Comparison of ENCODE assay signal across 8 cellular contexts in genomic region chr7:25093268-25093802, GRCh38. TPM values are rescaled to one million over a fixed set of nuclear protein-coding genes. Genes with fewer than 3 reads are reported as not detected.
A peak's percentile ranks its signal among the peaks of the same experiment; 100 is the strongest.
DNase-seq lines count a peak whose midpoint lies in the region; ATAC-seq and TF ChIP-seq lines count a peak whose summit lies in the region.

No MANE protein-coding gene starts in this region.

- no peaks in the 10 kb centered on the region for H3K36me3 ChIP-seq in CD4-positive, alpha-beta memory T cell (ENCODE audit: insufficient read depth, low read length)
- H3K36me3 ChIP-seq in PC-3 (ENCODE audit: low read depth, low read length), result no peaks in the 10 kb centered on the region

- peaks cover 0 to 3% of the 10 kb centered on the region in 2 donors for H3K27me3 Mint-ChIP-seq in CD4-positive, alpha-beta memory T cell

- peak; percentile 63 to 71 (median 68) for DNase-seq in CD4-positive, alpha-beta memory T cell
- peak; percentile 74 for DNase-seq in HT1080 (ENCODE audit: low read depth)
- DNase-seq in PC-3, result peak; percentile 90
- peak; percentile 79 for DNase-seq in activated T-cell treated with anti-CD3 and anti-CD28 coated beads, Interleukin-2, amount 50 U/mL, for 1 hour
- DNase-seq in fibroblast of peridontal ligament (ENCODE audit: extremely low read depth), result peak; percentile 81
- DNase-seq in non-pigmented ciliary epithelial cell (ENCODE audit: low read depth), result peak; percentile 28
- peak; percentile 64 for DNase-seq in superior temporal gyrus (ENCODE audit: extremely low spot score)

- no peaks in the 10 kb centered on the region for H3K36me3 Mint-ChIP-seq in CD4-positive, alpha-beta memory T cell

- CTCF ChIA-PET in CD4-positive, alpha-beta memory T cell (lab: Charles Lee; ENCODE audit: partially characterized antibody), result interaction anchor here (0.6 to 16.3 kb wide), 56 partner anchors 9 to 1524 kb away, joined by 3 to 414 read pairs (median 4); partner anchors contain the start of gene CYCS
- CTCF ChIA-PET in PC-3 (lab: Charles Lee), result interaction anchor here (0.6 to 2.0 kb wide), 7 partner anchors 23 to 281 kb away, joined by 3 to 38 read pairs (median 5); no protein-coding TSS in a partner anchor

- ATAC-seq in GM19438 (IDR thresholded peaks at IDR 0.05; ENCODE audit: low read depth, unreplicated experiment) (peak; percentile 84), PC-3 (peak; percentile 89)

- no peaks in the 10 kb centered on the region for H4K20me1 ChIP-seq in PC-3 (ENCODE audit: low read length)

- H3K9ac ChIP-seq in PC-3 (ENCODE audit: low read length), result no peak overlapping the region

- no peak overlapping the region for H2AFZ ChIP-seq in PC-3 (ENCODE audit: low read length)

- TF ChIP-seq CTCF in PC-3 (conservative IDR thresholded peaks at IDR 0.05; ENCODE audit: low read depth, low read length), result peak; percentile 91

- H3K4me1 Mint-ChIP-seq in CD4-positive, alpha-beta memory T cell, result peaks cover 6 to 14% (median 8%) of the 10 kb centered on the region in 4 donors

- H3K4me3 Mint-ChIP-seq in CD4-positive, alpha-beta memory T cell, result no peak overlapping the region

- H3K27me3 ChIP-seq in CD4-positive, alpha-beta memory T cell (ENCODE audit: insufficient read depth, low read length), result no peaks in the 10 kb centered on the region
- no peaks in the 10 kb centered on the region for H3K27me3 ChIP-seq in PC-3 (ENCODE audit: low read length)

- POLR2A ChIA-PET in CD4-positive, alpha-beta memory T cell (lab: Charles Lee; ENCODE audit: partially characterized antibody), result interaction anchor here (0.5 to 3.4 kb wide), 4 partner anchors 32 to 282 kb away, joined by 3 to 31 read pairs (median 6); partner anchors contain the start of gene CYCS
- POLR2A ChIA-PET in PC-3 (lab: Charles Lee; ENCODE audit: unreplicated experiment), result no interaction called here

- H3K4me3 ChIP-seq in CD4-positive, alpha-beta memory T cell (ENCODE audit: low read length in 2 of 2), result no peak overlapping the region
- H3K4me3 ChIP-seq in PC-3 (ENCODE audit: low read length), result no peak overlapping the region

- H3K4me1 ChIP-seq in CD4-positive, alpha-beta memory T cell (ENCODE audit: insufficient read depth, low read length), result peaks cover 3% of the 10 kb centered on the region
- peaks cover 4% of the 10 kb centered on the region; the same call in 1 of the 2 replicates for H3K4me1 ChIP-seq in PC-3 (ENCODE audit: insufficient read depth, low read length)

- peak overlapping the region in 2 of 7 donors; percentile 6 to 74 for H3K27ac Mint-ChIP-seq in CD4-positive, alpha-beta memory T cell

- intact Hi-C loops in CD4-positive, alpha-beta memory T cell (cut with micrococcal nuclease), result loop anchor here (1.0 to 10.0 kb wide), 5 partner anchors 69 to 1549 kb away; no protein-coding TSS in a partner anchor
- intact Hi-C loops in PC-3 (cut with micrococcal nuclease), result loop anchor here (1.0 to 10.0 kb wide), 3 partner anchors 23 to 199 kb away; partner anchors contain the start of gene OSBPL3

- no peaks in the 10 kb centered on the region for H3K79me2 ChIP-seq in PC-3 (ENCODE audit: low read length)

- H3K9me3 Mint-ChIP-seq in CD4-positive, alpha-beta memory T cell, result no peaks in the 10 kb centered on the region

- no peaks in the 10 kb centered on the region for H3F3A ChIP-seq in PC-3 (ENCODE audit: low read length, unreplicated experiment)

- BruUV-seq in PC-3 (replicated peaks; lab: Mats Ljungman, UMichigan), result no TSS peak

- no peak overlapping the region for H3K27ac ChIP-seq in CD4-positive, alpha-beta memory T cell (ENCODE audit: low read depth, low read length)
- H3K27ac ChIP-seq in PC-3 (ENCODE audit: low read length), result no peak overlapping the region

- no peaks in the 10 kb centered on the region for H3K9me2 ChIP-seq in PC-3 (replicated peaks; ENCODE audit: low read length)

- no peak overlapping the region for H3K4me2 ChIP-seq in PC-3 (ENCODE audit: low read length)

- no peaks in the 10 kb centered on the region for H3K9me3 ChIP-seq in CD4-positive, alpha-beta memory T cell (ENCODE audit: control insufficient read depth in 1 of 2, low read length in 2 of 2)
- no peaks in the 10 kb centered on the region for H3K9me3 ChIP-seq in PC-3 (ENCODE audit: low read length)

RNA-seq across cellular contexts. Expression of gene CYCS, which starts 31.7 kb away (rescaled TPM):
- total RNA-seq in CD4-positive, alpha-beta memory T cell, result 10 to 100 TPM; 46.9 to 54.2 TPM
- polyA plus RNA-seq in CD4-positive, alpha-beta memory T cell, result 100 to 1,000 TPM; 110 to 157 TPM
- total RNA-seq in HT1080 (2014; rRNA removed; shearing (Covaris generic)), result 164 and 201 TPM in 2 replicates
- 145 and 173 TPM in 2 replicates for polyA plus RNA-seq in HT1080 (2015; cell fraction: cytosol; rRNA removed)
- 70.0 and 76.1 TPM in 2 replicates for polyA plus RNA-seq in HT1080 (2015; cell fraction: nucleus; rRNA removed)
- 85.4 and 101 TPM in 2 replicates for total RNA-seq in PC-3 (2014; rRNA removed)

Comparison
In these comparisons a context has a peak if more than half of its experiments do, and no peak if none do; other contexts are left out.
1. DNase-seq: peak in every context shown above with its lines; median percentile 90 in PC-3; 81 in fibroblast of peridontal ligament; 79 in activated T-cell treated with anti-CD3 and anti-CD28 coated beads, Interleukin-2, amount 50 U/mL, for 1 hour; 74 in HT1080; 68 in CD4-positive, alpha-beta memory T cell; 64 in superior temporal gyrus; 28 in non-pigmented ciliary epithelial cell.